In the genomic region with DNA sequence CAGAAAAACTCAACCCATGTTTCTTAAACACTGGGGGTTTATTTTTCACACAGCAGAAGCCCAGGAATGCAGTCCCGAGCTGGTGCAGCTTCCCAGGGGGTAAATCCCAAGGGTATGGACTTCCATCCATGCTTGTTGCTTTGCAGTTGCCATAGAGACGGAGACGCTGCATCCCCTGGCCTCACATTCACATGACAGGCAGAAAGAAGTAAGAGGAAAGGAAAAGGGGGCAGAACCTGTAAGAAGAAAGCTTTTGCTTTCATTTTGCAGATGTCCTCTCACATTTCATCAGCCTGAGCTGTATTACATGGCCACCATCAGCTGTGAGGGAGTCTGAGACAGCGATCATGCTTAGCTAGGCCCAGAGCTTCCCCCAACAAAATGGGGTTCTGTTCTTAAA, we compare ENCODE assay signal across 17 cellular contexts.
A peak's percentile ranks its signal among the peaks of the same experiment; 100 is the strongest.
DNase-seq lines count a peak whose midpoint lies in the region; ATAC-seq and TF ChIP-seq lines count a peak whose summit lies in the region.
"Had no signal": no experiment of that assay in that cellular context is flagged by ENCODE, and none has a peak within 500 bp of the region (broad histone marks: within the 10 kb centered on the region; RNA-seq: fewer than 3 reads in every experiment).

No MANE protein-coding gene starts in this region.

- H3K9me3 ChIP-seq in H9 (ENCODE audit: control insufficient read depth, low read depth, low read length) (no peaks in the 10 kb centered on the region), body of pancreas (no peaks in the 10 kb centered on the region), mesodermal cell (ENCODE audit: control insufficient read depth, low read length) (peaks cover 8% of the 10 kb centered on the region), right cardiac atrium (ENCODE audit: control insufficient read depth, low read length) (no peaks in the 10 kb centered on the region)
- H3K9me3 ChIP-seq: SJCRH30, upper lobe of right lung had no signal

- H3K9me3 Mint-ChIP-seq in H9 (peaks cover 2 to 4% of the 10 kb centered on the region in 2 experiments; a peak in 2 of 5 replicates), CD14-positive monocyte (peaks cover 0 to 2% (median 0%) of the 10 kb centered on the region in 7 donors)
- H3K9me3 Mint-ChIP-seq: dendritic cell treated with granulocyte-macrophage colony-stimulating factor and Interleukin-4, amounts not matched to agents 40 ng/mL and 50 ng/mL, for 4 days had no signal

- H4K8ac ChIP-seq in H9 (replicated peaks; ENCODE audit: insufficient read length, low read depth, low read length) = no peak overlapping the region

- DNase-seq in EH (ENCODE audit: low read depth) = peak; percentile 16
- DNase-seq in H9 = peak; percentile 70
- no peak for DNase-seq in body of pancreas
- DNase-seq in right cardiac atrium = no peak
- no peak for DNase-seq in CD14-positive monocyte (ENCODE audit: low spot score)
- DNase-seq in foreskin keratinocyte = no peak
- DNase-seq: activated CD4-positive, alpha-beta T cell treated with anti-CD3 and anti-CD28 coated beads for 1 hour; activated naive CD4-positive, alpha-beta T cell treated with anti-CD3 and anti-CD28 coated beads, Interleukin-2, amount 50 U/mL, for 16 hours; CD4-positive, CD25-positive, alpha-beta regulatory T cell; midbrain; NCI-H1048; NCI-H526; SJCRH30; upper lobe of right lung had no signal

- H3K36me3 ChIP-seq in body of pancreas (replicated peaks in 1 of 2; ENCODE audit: insufficient read depth in 1 of 2, low read depth in 2 of 2) (no peaks in the 10 kb centered on the region), mesodermal cell (ENCODE audit: control insufficient read depth, insufficient read depth, low read length) (no peaks in the 10 kb centered on the region)
- H3K36me3 ChIP-seq: SJCRH30, upper lobe of right lung had no signal

- no peak overlapping the region for H3K27ac ChIP-seq in H9 (ENCODE audit: insufficient read length, low read depth, low read length)
- peak overlapping the region in 3 of 4 donors; percentile 12 to 30 (median 26) for H3K27ac ChIP-seq in body of pancreas
- peak overlapping the region; percentile 62 for H3K27ac ChIP-seq in mesodermal cell (ENCODE audit: low read depth, low read length, severe bottlenecking)
- no peak overlapping the region for H3K27ac ChIP-seq in right cardiac atrium (ENCODE audit: low read length)
- no peak overlapping the region for H3K27ac ChIP-seq in foreskin keratinocyte
- H3K27ac ChIP-seq: SJCRH30, upper lobe of right lung had no signal

- H3K36me3 Mint-ChIP-seq in H9 (ENCODE audit: insufficient read depth in 1 of 3, low read depth in 3 of 3) = peaks cover 0 to 4% (median 0%) of the 10 kb centered on the region in 3 experiments; a peak in 2 of 7 replicates
- no peaks in the 10 kb centered on the region for H3K36me3 Mint-ChIP-seq in CD14-positive monocyte
- H3K36me3 Mint-ChIP-seq: CD4-positive, CD25-positive, alpha-beta regulatory T cell had no signal

- H3K18ac ChIP-seq in H9 (ENCODE audit: insufficient read length, low read depth, low read length) = no peak overlapping the region

- no peak for TF ChIP-seq POLR2A in body of pancreas (IDR thresholded peaks at IDR 0.05)

- H2BK15ac ChIP-seq in H9 (ENCODE audit: low read depth, low read length) = no peak overlapping the region

- H3K27me3 ChIP-seq in H9 (ENCODE audit: insufficient read depth, low read length) (no peaks in the 10 kb centered on the region), body of pancreas (no peaks in the 10 kb centered on the region), right cardiac atrium (ENCODE audit: control insufficient read depth, insufficient read depth) (no peaks in the 10 kb centered on the region), foreskin keratinocyte (peaks cover under 1% of the 10 kb centered on the region)

- H2AFZ ChIP-seq in H9 (ENCODE audit: low read length) = no peak overlapping the region

- no peaks in the 10 kb centered on the region for H3K79me1 ChIP-seq in H9 (ENCODE audit: insufficient read depth, low read depth, low read length, poor library complexity, severe bottlenecking)

- H3K9ac ChIP-seq in H9 (ENCODE audit: extremely low read depth, insufficient read length, low read length) = no peak overlapping the region

- H4K5ac ChIP-seq in H9 (ENCODE audit: insufficient read length, low read depth, low read length) = no peak overlapping the region

- H3T11ph ChIP-seq in H9 (ENCODE audit: low read length) = no peak overlapping the region

- H3K27ac Mint-ChIP-seq in H9 = peak overlapping the region; percentile 41 to 49 (median 41); a peak in 2 of 7 replicates
- no peak overlapping the region for H3K27ac Mint-ChIP-seq in CD14-positive monocyte
- H3K27ac Mint-ChIP-seq: CD4-positive, CD25-positive, alpha-beta regulatory T cell; dendritic cell treated with granulocyte-macrophage colony-stimulating factor and Interleukin-4, amounts not matched to agents 40 ng/mL and 50 ng/mL, for 4 days had no signal

- H2BK5ac ChIP-seq in H9 (ENCODE audit: insufficient read length, low read length) = no peak overlapping the region

- H3K4me1 Mint-ChIP-seq in H9 (peaks cover 9 to 10% of the 10 kb centered on the region in 2 experiments), CD14-positive monocyte (peaks cover 3% of the 10 kb centered on the region)
- H3K4me1 Mint-ChIP-seq: CD4-positive, CD25-positive, alpha-beta regulatory T cell had no signal

- no CpG with 5 or more reads among the region's 4 CpGs for WGBS in H9 (ENCODE audit: extremely low coverage, insufficient read length, low lambda C conversion rate)
- 39 to 61% methylated on average over 4 of the region's 4 CpGs for WGBS in body of pancreas, 2 donors
- WGBS in mesodermal cell (ENCODE audit: insufficient coverage in 2 of 2), 2 experiments = 48 to 59% methylated on average over 2 to 3 of the region's 4 CpGs
- WGBS in right cardiac atrium = 56% methylated on average over 4 of the region's 4 CpGs

- no peak overlapping the region for H2BK120ac ChIP-seq in H9 (ENCODE audit: low read depth, low read length, poor library complexity, severe bottlenecking)

- H2BK12ac ChIP-seq in H9 (ENCODE audit: insufficient read length, low read depth, low read length) = no peak overlapping the region

- no peak overlapping the region for H3K4me2 ChIP-seq in H9 (ENCODE audit: insufficient read depth, insufficient read length, low read length)

- no peaks in the 10 kb centered on the region for H3K23me2 ChIP-seq in H9 (ENCODE audit: insufficient read length, low read depth, low read length, poor library complexity, severe bottlenecking)

- no peaks in the 10 kb centered on the region; the same call in none of the 2 replicates for H3K27me3 Mint-ChIP-seq in H9 (ENCODE audit: low read depth)
- H3K27me3 Mint-ChIP-seq in CD14-positive monocyte (ENCODE audit: low read depth in 3 of 3) = peaks cover 4 to 11% (median 7%) of the 10 kb centered on the region in 3 donors
- H3K27me3 Mint-ChIP-seq: CD4-positive, CD25-positive, alpha-beta regulatory T cell had no signal

- no peak overlapping the region for H3K23ac ChIP-seq in H9 (ENCODE audit: insufficient read length, low read depth, low read length)

- H3K4me3 Mint-ChIP-seq in H9 (no peak overlapping the region), CD14-positive monocyte (no peak overlapping the region)
- H3K4me3 Mint-ChIP-seq: CD4-positive, CD25-positive, alpha-beta regulatory T cell; dendritic cell treated with granulocyte-macrophage colony-stimulating factor and Interleukin-4, amounts not matched to agents 40 ng/mL and 50 ng/mL, for 4 days had no signal

- no peak overlapping the region; the same call in 1 of the 2 replicates for H3K4ac ChIP-seq in H9 (ENCODE audit: low read depth, low read length)

- TF ChIP-seq CTCF in H9 (conservative IDR thresholded peaks at IDR 0.05) = no peak
- TF ChIP-seq CTCF in body of pancreas (IDR thresholded peaks at IDR 0.05) = no peak
- TF ChIP-seq CTCF in CD14-positive monocyte (IDR thresholded peaks at IDR 0.05) = no peak
- TF ChIP-seq CTCF in foreskin keratinocyte (conservative IDR thresholded peaks at IDR 0.05) = no peak

- H2BK20ac ChIP-seq in H9 (ENCODE audit: low read depth, low read length, poor library complexity, severe bottlenecking) = no peak overlapping the region

- H3K14ac ChIP-seq in H9 (ENCODE audit: insufficient read depth, low read length) = no peak overlapping the region

- no peak overlapping the region for H2AK5ac ChIP-seq in H9 (ENCODE audit: insufficient read length, low read length)

- H3K4me3 ChIP-seq in body of pancreas (no peak overlapping the region), mesodermal cell (ENCODE audit: extremely low read depth, insufficient read depth, low read length, poor library complexity, severe bottlenecking) (no peak overlapping the region), right cardiac atrium (ENCODE audit: low read length) (no peak overlapping the region)
- H3K4me3 ChIP-seq: SJCRH30, upper lobe of right lung had no signal

- intact Hi-C loops in body of pancreas (cut with DNase I) (no loop called here), right cardiac atrium (cut with DNase I) (no loop called here), CD14-positive monocyte (cut with micrococcal nuclease) (loop anchor here in 1 of 2 donors (10.0 kb wide), 1 partner anchor 1026 kb away; no protein-coding TSS in a partner anchor)

- no peaks in the 10 kb centered on the region for H3K79me2 ChIP-seq in H9 (ENCODE audit: insufficient read depth, low read length)

- H3K56ac ChIP-seq in H9 (ENCODE audit: insufficient read length, low read depth, low read length) = no peak overlapping the region

- no peak overlapping the region for H4K91ac ChIP-seq in H9 (ENCODE audit: insufficient read length, low read depth, low read length)

- no peaks in the 10 kb centered on the region for H3K4me1 ChIP-seq in H9 (ENCODE audit: insufficient read depth, low read length)
- no peaks in the 10 kb centered on the region for H3K4me1 ChIP-seq in body of pancreas
- H3K4me1 ChIP-seq in mesodermal cell (ENCODE audit: control insufficient read depth, insufficient read depth, low read length, poor library complexity, severe bottlenecking) = peaks cover 24% of the 10 kb centered on the region
- H3K4me1 ChIP-seq in right cardiac atrium (ENCODE audit: control insufficient read depth, insufficient read depth, low read length) = no peaks in the 10 kb centered on the region
- no peaks in the 10 kb centered on the region for H3K4me1 ChIP-seq in foreskin keratinocyte
- H3K4me1 ChIP-seq: SJCRH30 had no signal

- no peaks in the 10 kb centered on the region for H4K20me1 ChIP-seq in H9 (ENCODE audit: control insufficient read depth, insufficient read depth, insufficient read length)

- ATAC-seq in body of pancreas = peak; percentile 49
- no peak for ATAC-seq in right cardiac atrium
- no peak for ATAC-seq in GM19397 (IDR thresholded peaks at IDR 0.05; ENCODE audit: unreplicated experiment)
- ATAC-seq in foreskin keratinocyte = no peak
- ATAC-seq: upper lobe of right lung had no signal

Comparison
In these comparisons a context has a peak if more than half of its experiments do, and no peak if none do; other contexts are left out.
1. DNase-seq: peak in EH (single experiment) and H9 (single experiment); none in body of pancreas (0 of 4), right cardiac atrium (0 of 3), CD14-positive monocyte (single experiment) and foreskin keratinocyte (0 of 2).
2. H3K27ac ChIP-seq: peak in body of pancreas (3 of 4) and mesodermal cell (single experiment); none in H9 (single experiment), right cardiac atrium (single experiment) and foreskin keratinocyte (single experiment).
3. H3K27ac Mint-ChIP-seq: peak in H9 (3 of 3); none in CD14-positive monocyte (0 of 7).